ENCODE assay signal across 14 cellular contexts in genomic region chr6:57217270-57217669, GRCh38.
"Had no signal": no experiment of that assay in that cellular context is flagged by ENCODE, and none has a peak within 500 bp of the region (broad histone marks: within the 10 kb centered on the region; RNA-seq: fewer than 3 reads in every experiment).

No MANE protein-coding gene starts in this region.

- H3K36me3 ChIP-seq: ascending aorta, upper lobe of right lung had no signal

- H3K4me3 ChIP-seq: ascending aorta, mucosa of descending colon, upper lobe of right lung had no signal

- H3K27me3 ChIP-seq: ascending aorta, upper lobe of right lung had no signal

- H3K27ac ChIP-seq: ascending aorta, upper lobe of right lung had no signal

- H3K4me1 ChIP-seq: ascending aorta, upper lobe of right lung had no signal

- H3K4me3 Mint-ChIP-seq: activated naive CD4-positive, alpha-beta T cell treated with anti-CD3 and anti-CD28 coated beads, Interleukin-2, amount 10 ng/mL, durations not matched to agents 7 days and 5 days; stimulated activated naive CD8-positive, alpha-beta T cell treated with anti-CD3 and anti-CD28 coated beads, Interleukin-15, Interleukin-2, amounts not matched to agents 100 ng/mL and 50 ng/mL, for 24 hours; T-cell had no signal

- H3K36me3 Mint-ChIP-seq: T-cell had no signal

- H3K27ac Mint-ChIP-seq: activated naive CD4-positive, alpha-beta T cell treated with anti-CD3 and anti-CD28 coated beads, Interleukin-2, amount 10 ng/mL, durations not matched to agents 7 days and 5 days; stimulated activated naive CD8-positive, alpha-beta T cell treated with anti-CD3 and anti-CD28 coated beads, Interleukin-15, Interleukin-2, amounts not matched to agents 100 ng/mL and 50 ng/mL, for 24 hours; T-cell had no signal

- DNase-seq: activated CD4-positive, CD25-positive, alpha-beta regulatory T cell treated with anti-CD3 and anti-CD28 coated beads, Interleukin-2, amount 50 U/mL, for 72 hours; activated CD8-positive, alpha-beta memory T cell treated with anti-CD3 and anti-CD28 coated beads for 24 hours; activated CD8-positive, alpha-beta memory T cell treated with anti-CD3 and anti-CD28 coated beads, Interleukin-2, amount 50 U/mL, for 48 hours; activated effector memory CD4-positive, alpha-beta T cell treated with Interleukin-2 at 50 U/mL for 16 hours; activated naive CD4-positive, alpha-beta T cell treated with anti-CD3 and anti-CD28 coated beads, Interleukin-2, amount 10 ng/mL, durations not matched to agents 7 days and 5 days; activated T-cell treated with anti-CD3 and anti-CD28 coated beads, Interleukin-2, amount 50 U/mL, for 48 hours; effector CD4-positive, alpha-beta T cell; mesenchymal stem cell; mucosa of descending colon; naive thymus-derived CD4-positive, alpha-beta T cell; T-cell; upper lobe of right lung had no signal

- H3K9me3 ChIP-seq: mucosa of descending colon, upper lobe of right lung had no signal
